27 cellular contexts compared by ENCODE assay signal in the genomic region with DNA sequence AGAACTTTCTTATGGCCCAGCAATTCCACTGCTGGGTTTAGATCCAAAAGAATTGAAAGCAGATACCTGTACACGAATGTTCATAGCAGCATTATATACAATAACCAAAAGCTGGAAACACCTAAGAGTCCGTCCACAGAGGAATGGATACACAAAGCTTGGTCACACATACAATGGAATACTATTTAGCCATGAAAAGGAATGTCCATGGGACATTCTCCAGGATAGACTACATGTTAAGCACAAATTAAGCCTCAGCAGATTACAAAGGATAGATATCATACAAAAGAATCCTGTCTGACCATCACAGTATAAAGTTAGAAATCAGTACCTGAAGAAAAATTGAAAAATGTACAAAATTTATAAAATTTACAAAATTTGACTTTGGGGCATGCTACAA.
"Had no signal": no experiment of that assay in that cellular context is flagged by ENCODE, and none has a peak within 500 bp of the region (broad histone marks: within the 10 kb centered on the region; RNA-seq: fewer than 3 reads in every experiment).

No MANE protein-coding gene starts in this region.

- ATAC-seq: stimulated activated effector memory CD8-positive, alpha-beta T cell treated with anti-CD3 and anti-CD28 coated beads, Interleukin-12 subunit alpha, Interleukin-12 subunit beta, amount 100 ng/mL, for 72 hours; stimulated activated memory B cell treated with anti-CD40 and anti-IgM and Interleukin-4, amounts not matched to agents 10 μg/mL and 1 μg/mL and 100 μg/mL, for 72 hours; stimulated activated naive B cell treated with anti-CD40 and anti-IgM and Interleukin-4, amounts not matched to agents 10 μg/mL and 1 μg/mL and 100 μg/mL, for 72 hours; stimulated activated naive CD8-positive, alpha-beta T cell treated with anti-CD3 and anti-CD28 coated beads, Interleukin-15, amount 100 ng/mL, for 72 hours; stimulated activated naive CD8-positive, alpha-beta T cell treated with anti-CD3 and anti-CD28 coated beads, Interleukin-15, Interleukin-2, amounts not matched to agents 100 U/mL and 50 U/mL, for 24 hours; upper lobe of right lung had no signal

- H3K4me3 ChIP-seq: stomach, suprapubic skin, testis, thoracic aorta, thyroid gland, tibial artery, tibial nerve, transverse colon, upper lobe of left lung, upper lobe of right lung, uterus, vagina had no signal

- FAIRE-seq: urothelium cell line had no signal

- H3K9me3 ChIP-seq: stomach, suprapubic skin, testis, thoracic aorta, thyroid gland, tibial artery, tibial nerve, transverse colon, upper lobe of left lung, upper lobe of right lung, uterus, vagina had no signal

- H3K27ac ChIP-seq: stomach, suprapubic skin, testis, thoracic aorta, thyroid gland, tibial artery, tibial nerve, transverse colon, upper lobe of left lung, upper lobe of right lung, uterus, vagina had no signal

- H3K4me1 ChIP-seq: stomach, suprapubic skin, testis, thyroid gland, tibial artery, tibial nerve, transverse colon, upper lobe of left lung, upper lobe of right lung, uterus, vagina had no signal

- DNase-seq: stimulated activated CD4-positive, alpha-beta T cell treated with anti-CD3 and anti-CD28 coated beads, Interleukin-2, amount 100 ng/mL, for 48 hours; stimulated activated CD4-positive, alpha-beta T cell treated with anti-CD3 and anti-CD28 coated beads, Interleukin-4, amount 100 ng/mL, for 1 hour; stimulated activated CD4-positive, alpha-beta T cell treated with anti-CD3 and anti-CD28 coated beads, Interleukin-4, amount 100 ng/mL, for 24 hours; stimulated activated CD4-positive, alpha-beta T cell treated with anti-CD3 and anti-CD28 coated beads, Interleukin-4, amount 100 ng/mL, for 4 hours; stimulated activated CD8-positive, alpha-beta memory T cell treated with anti-CD3 and anti-CD28 coated beads, Interleukin-4, amount 100 ng/mL, for 48 hours; stimulated activated naive B cell treated with anti-CD40 and anti-IgM and Interleukin-4, amounts not matched to agents 10 μg/mL and 1 μg/mL and 100 μg/mL, for 72 hours; stimulated activated naive CD4-positive, alpha-beta T cell; stimulated activated naive CD4-positive, alpha-beta T cell treated with Interleukin-2 at 50 U/mL for 16 hours; stimulated activated naive CD8-positive, alpha-beta T cell treated with anti-CD3 and anti-CD28 coated beads, Interleukin-15, amount 100 ng/mL, for 72 hours; stimulated activated naive CD8-positive, alpha-beta T cell treated with anti-CD3 and anti-CD28 coated beads, Interleukin-15, Interleukin-2, amounts not matched to agents 100 U/mL and 50 U/mL, for 24 hours; stomach; substantia nigra; testis; thyroid gland; tibial artery; transverse colon; trophoblast cell; upper lobe of right lung; uterus had no signal

- H3K27me3 ChIP-seq: stomach, suprapubic skin, testis, thyroid gland, tibial artery, tibial nerve, transverse colon, upper lobe of left lung, upper lobe of right lung, uterus, vagina had no signal

- H3K36me3 ChIP-seq: stomach, suprapubic skin, thoracic aorta, thyroid gland, tibial artery, tibial nerve, transverse colon, upper lobe of left lung, upper lobe of right lung, uterus, vagina had no signal
